7 cellular contexts compared by ENCODE assay signal in genomic region chr17:8225813-8226535, GRCh38. TPM values are rescaled to one million over a fixed set of nuclear protein-coding genes. Genes with fewer than 3 reads are reported as not detected.
DNase-seq lines count a peak whose midpoint lies in the region; ATAC-seq and TF ChIP-seq lines count a peak whose summit lies in the region.

No MANE protein-coding gene starts in this region.

- TF ChIP-seq POLR2A in sigmoid colon (IDR thresholded peaks at IDR 0.05), result no peak

- CTCF ChIA-PET in HEK293T (lab: Yijun Ruan, JAX), result no interaction called here

- POLR2A ChIA-PET in HEK293T (lab: Yijun Ruan, JAX), result interaction anchor here (1.0 to 9.9 kb wide), 7 partner anchors 10 to 69 kb away, joined by 4 to 135 read pairs (median 8); partner anchors contain the start of genes AURKB, BORCS6, CTC1 and PFAS

- no peaks in the 10 kb centered on the region for H3K9me3 ChIP-seq in sigmoid colon

- peaks cover 0 to 31% (median 23%) of the 10 kb centered on the region in 4 donors for H3K4me1 ChIP-seq in sigmoid colon

- H3K27me3 ChIP-seq in sigmoid colon, result no peaks in the 10 kb centered on the region

- no peak for TF ChIP-seq EP300 in sigmoid colon (IDR thresholded peaks at IDR 0.05)

- DNase-seq in HEK293T (ENCODE audit: extremely low spot score) (peak; percentile 30), RPMI7951 (ENCODE audit: low read depth) (peak; percentile 74), left ventricle myocardium superior (peak; percentile 50), sigmoid colon (no peak), cerebellar nuclear complex (lab: John Stamatoyannopoulos, UW) (no peak)
- DNase-seq in activated naive CD4-positive, alpha-beta T cell treated with anti-CD3 and anti-CD28 coated beads, Interleukin-2, amount 50 U/mL, for 16 hours, result peak; percentile 68

- WGBS in sigmoid colon, 2 donors, result 45 to 48% methylated on average over 20 of the region's 20 CpGs

- H3K27ac ChIP-seq in sigmoid colon, result peak overlapping the region; percentile 68 to 75 (median 71)

- peaks cover 28 to 38% (median 34%) of the 10 kb centered on the region in 4 donors for H3K36me3 ChIP-seq in sigmoid colon

- intact Hi-C loops in left ventricle myocardium superior (cut with micrococcal nuclease), result no loop called here
- intact Hi-C loops in sigmoid colon (cut with DNase I), result loop anchor here (2.0 kb wide), 1 partner anchor 69 kb away; the partner anchor contains the start of gene SLC25A35

- ATAC-seq in left ventricle myocardium superior (no peak), HG03342 (IDR thresholded peaks at IDR 0.05; ENCODE audit: unreplicated experiment) (no peak)

- TF ChIP-seq CTCF in sigmoid colon (IDR thresholded peaks at IDR 0.05), result no peak

- H3K4me3 ChIP-seq in sigmoid colon, result peak overlapping the region in 3 of 4 donors; percentile 26 to 35 (median 28)

TF ChIP-seq in HEK293T, 16 proteins besides CTCF, POLR2A, EP300 and RAD21:
- TF ChIP-seq SUZ12 (IDR thresholded peaks at IDR 0.05), result no peak
- TF ChIP-seq NFRKB (IDR thresholded peaks at IDR 0.05), result no peak
- TF ChIP-seq ELF4 (IDR thresholded peaks at IDR 0.05), result no peak
- no peak for TF ChIP-seq L3MBTL2 (conservative IDR thresholded peaks at IDR 0.05)
- TF ChIP-seq ZNF384 (IDR thresholded peaks at IDR 0.05), result no peak
- no peak; the same call in none of the 2 replicates for TF ChIP-seq ARNT (IDR thresholded peaks at IDR 0.05)
- no peak for TF ChIP-seq FOXA1 (IDR thresholded peaks at IDR 0.05)
- no peak for TF ChIP-seq HDGF (IDR thresholded peaks at IDR 0.05; ENCODE audit: borderline replicate concordance)
- TF ChIP-seq SP1 (IDR thresholded peaks at IDR 0.05), result no peak
- TF ChIP-seq FOXM1 (IDR thresholded peaks at IDR 0.05; ENCODE audit: borderline replicate concordance), result no peak; the same call in 1 of the 2 replicates
- TF ChIP-seq, protein P1, sequence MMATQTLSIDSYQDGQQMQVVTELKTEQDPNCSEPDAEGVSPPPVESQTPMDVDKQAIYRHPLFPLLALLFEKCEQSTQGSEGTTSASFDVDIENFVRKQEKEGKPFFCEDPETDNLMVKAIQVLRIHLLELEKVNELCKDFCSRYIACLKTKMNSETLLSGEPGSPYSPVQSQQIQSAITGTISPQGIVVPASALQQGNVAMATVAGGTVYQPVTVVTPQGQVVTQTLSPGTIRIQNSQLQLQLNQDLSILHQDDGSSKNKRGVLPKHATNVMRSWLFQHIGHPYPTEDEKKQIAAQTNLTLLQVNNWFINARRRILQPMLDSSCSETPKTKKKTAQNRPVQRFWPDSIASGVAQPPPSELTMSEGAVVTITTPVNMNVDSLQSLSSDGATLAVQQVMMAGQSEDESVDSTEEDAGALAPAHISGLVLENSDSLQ (IDR thresholded peaks at IDR 0.05), result no peak
- TF ChIP-seq FOXK2 (IDR thresholded peaks at IDR 0.05), result no peak
- no peak for TF ChIP-seq TARDBP (IDR thresholded peaks at IDR 0.05)
- TF ChIP-seq CTBP1 (IDR thresholded peaks at IDR 0.05; ENCODE audit: borderline replicate concordance), result no peak

RNA-seq across cellular contexts. Expression of gene AURKB, which starts 15.6 kb away (rescaled TPM):
- 94.7 and 97.8 TPM in 2 replicates for total RNA-seq in RPMI7951 (2014; rRNA removed; shearing (Covaris generic))
- total RNA-seq in left ventricle myocardium superior (0.47 TPM), sigmoid colon (1 to 10 TPM in 2 of 4 donors, not detected in 2; 1.4 to 3.3 TPM)
- 10 to 100 TPM in 2 of 3 donors, 1 to 10 TPM in 1; 1.8 to 45.6 (median 12.7) TPM for polyA plus RNA-seq in sigmoid colon

RNA-seq across cellular contexts. Expression of gene CTC1, which starts 21.9 kb away (rescaled TPM):
- 3.4 and 3.7 TPM in 2 replicates for total RNA-seq in RPMI7951 (2014; rRNA removed; shearing (Covaris generic))
- total RNA-seq in left ventricle myocardium superior (16.2 TPM), sigmoid colon (10 to 100 TPM; 14.6 to 19.9 (median 16.7) TPM)
- polyA plus RNA-seq in sigmoid colon, result 10 to 100 TPM in 2 of 3 donors, 1 to 10 TPM in 1; 3.7 to 34.2 (median 13.2) TPM

RNA-seq across cellular contexts. Expression of gene PFAS, which starts 23.1 kb away (rescaled TPM):
- 10.5 and 16.8 TPM in 2 replicates for total RNA-seq in RPMI7951 (2014; rRNA removed; shearing (Covaris generic))
- total RNA-seq in left ventricle myocardium superior, result 12.1 TPM
- total RNA-seq in sigmoid colon, result 10 to 100 TPM in 1 of 4 donors, 1 to 10 TPM in 3; 4.6 to 10.2 (median 6.9) TPM
- 10 to 100 TPM in 1 of 3 donors, 1 to 10 TPM in 2; 1.4 to 22.2 (median 1.8) TPM for polyA plus RNA-seq in sigmoid colon

RNA-seq across cellular contexts. Expression of gene BORCS6, which starts 36.0 kb away (rescaled TPM):
- 3.0 and 5.9 TPM in 2 replicates for total RNA-seq in RPMI7951 (2014; rRNA removed; shearing (Covaris generic))
- total RNA-seq in left ventricle myocardium superior (9.4 TPM), sigmoid colon (10 to 100 TPM in 3 of 4 donors, 1 to 10 TPM in 1; 7.7 to 17.7 (median 15.8) TPM)
- polyA plus RNA-seq in sigmoid colon, result 10 to 100 TPM in 2 of 3 donors, 1 to 10 TPM in 1; 9.2 to 14.6 (median 10.8) TPM

RNA-seq across cellular contexts. Expression of gene TMEM107, which starts 49.8 kb away (rescaled TPM):
- total RNA-seq in RPMI7951 (2014; rRNA removed; shearing (Covaris generic)), result 53.3 and 64.7 TPM in 2 replicates
- total RNA-seq in left ventricle myocardium superior (5.2 TPM), sigmoid colon (10 to 100 TPM in 3 of 4 donors, 1 to 10 TPM in 1; 8.3 to 61.7 (median 20.6) TPM)
- 10 to 100 TPM in 1 of 3 donors, 1 to 10 TPM in 2; 4.6 to 20.8 (median 7.2) TPM for polyA plus RNA-seq in sigmoid colon

Comparison
In these comparisons a context has a peak if more than half of its experiments do, and no peak if none do; other contexts are left out.
1. DNase-seq: peak in HEK293T (single experiment), RPMI7951 (single experiment), activated naive CD4-positive, alpha-beta T cell treated with anti-CD3 and anti-CD28 coated beads, Interleukin-2, amount 50 U/mL, for 16 hours (single experiment) and left ventricle myocardium superior (single experiment); none in sigmoid colon (single experiment) and cerebellar nuclear complex (0 of 2).
2. RNA of gene AURKB, which starts 15.6 kb away (total RNA-seq): 94.7 to 97.8 TPM in RPMI7951; 1.4 to 3.3 TPM in sigmoid colon and 0.47 TPM in left ventricle myocardium superior (single experiment); every median in the first group is over 10 times any median in the second.